Comparison of ENCODE assay signal across 19 cellular contexts in genomic region chr4:130068072-130068471, GRCh38.
"Had no signal": no experiment of that assay in that cellular context is flagged by ENCODE, and none has a peak within 500 bp of the region (broad histone marks: within the 10 kb centered on the region; RNA-seq: fewer than 3 reads in every experiment).

No MANE protein-coding gene starts in this region.

- DNase-seq: KBM-7, MV-4-11, NCI-H1048, NCI-H1105, NCI-H1417, NCI-H146, NCI-H1694 treated with DMSO at 0.1 percent for 48 hours, NCI-H1930, NCI-H2081, NCI-H2107, NCI-H2227 treated with DMSO at 0.1 percent for 48 hours, NCI-H524 treated with DMSO at 0.1 percent for 48 hours, Right ventricle myocardium superior, RPMI8226, SK-N-SH, SW 1271 had no signal

- H3K27ac ChIP-seq: HL-60 had no signal

- FAIRE-seq: HTR-8/SVneo, RCC 7860 had no signal

- H3K9me3 ChIP-seq: SK-N-SH had no signal
